1 cellular context compared by ENCODE assay signal in the genomic region with DNA sequence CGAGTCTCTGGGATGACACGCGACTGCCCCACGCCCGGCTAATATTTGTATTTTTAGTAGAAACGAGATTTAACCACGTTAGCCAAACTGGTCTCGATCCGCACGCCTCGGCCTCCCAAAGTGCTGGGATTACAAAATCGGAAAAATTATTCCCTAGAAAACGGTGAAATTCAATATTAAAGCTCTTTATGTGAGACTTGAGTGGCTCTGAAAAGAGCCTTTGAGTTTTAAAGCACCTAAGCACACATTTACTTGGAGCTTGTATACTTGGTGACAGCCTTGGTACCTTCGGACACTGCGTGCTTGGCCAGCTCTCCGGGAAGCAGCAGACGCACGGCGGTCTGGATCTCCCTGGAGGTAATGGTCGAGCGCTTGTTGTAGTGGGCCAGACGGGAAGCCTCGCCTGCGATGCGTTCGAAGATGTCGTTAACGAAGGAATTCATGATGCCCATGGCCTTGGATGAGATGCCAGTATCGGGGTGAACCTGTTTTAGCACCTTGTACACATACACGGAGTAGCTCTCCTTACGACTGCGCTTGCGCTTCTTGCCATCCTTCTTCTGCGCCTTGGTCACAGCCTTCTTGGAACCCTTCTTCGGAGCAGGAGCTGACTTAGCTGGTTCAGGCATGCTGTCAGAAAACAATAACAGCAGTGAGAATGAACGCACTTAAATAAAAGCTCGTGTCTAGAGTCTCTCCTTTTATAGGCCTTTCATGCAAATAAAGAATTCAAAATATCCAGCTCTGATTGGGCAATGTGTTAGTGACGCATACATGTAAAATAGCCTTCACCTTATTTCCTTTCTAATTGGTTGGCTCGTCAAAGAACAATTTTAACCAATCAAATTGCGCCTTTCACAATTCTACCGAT.
TF ChIP-seq lines count a peak whose summit lies in the region.

No MANE protein-coding gene starts in this region.

TF ChIP-seq in IMR-90, 13 proteins besides CTCF, POLR2A, EP300 and RAD21:
- TF ChIP-seq, protein P1, sequence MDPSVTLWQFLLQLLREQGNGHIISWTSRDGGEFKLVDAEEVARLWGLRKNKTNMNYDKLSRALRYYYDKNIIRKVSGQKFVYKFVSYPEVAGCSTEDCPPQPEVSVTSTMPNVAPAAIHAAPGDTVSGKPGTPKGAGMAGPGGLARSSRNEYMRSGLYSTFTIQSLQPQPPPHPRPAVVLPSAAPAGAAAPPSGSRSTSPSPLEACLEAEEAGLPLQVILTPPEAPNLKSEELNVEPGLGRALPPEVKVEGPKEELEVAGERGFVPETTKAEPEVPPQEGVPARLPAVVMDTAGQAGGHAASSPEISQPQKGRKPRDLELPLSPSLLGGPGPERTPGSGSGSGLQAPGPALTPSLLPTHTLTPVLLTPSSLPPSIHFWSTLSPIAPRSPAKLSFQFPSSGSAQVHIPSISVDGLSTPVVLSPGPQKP (IDR thresholded peaks at IDR 0.05; ENCODE audit: borderline replicate concordance, low read depth, low read length) = no peak
- no peak for TF ChIP-seq NFE2L2 (IDR thresholded peaks at IDR 0.05; ENCODE audit: low read depth, low read length)
- no peak; the same call in 1 of the 2 replicates for TF ChIP-seq CHD1 (IDR thresholded peaks at IDR 0.05; ENCODE audit: low read depth, low read length)
- peak; percentile 79 for TF ChIP-seq RCOR1 (IDR thresholded peaks at IDR 0.05; ENCODE audit: insufficient replicate concordance, low read length)
- TF ChIP-seq MAZ (IDR thresholded peaks at IDR 0.05; ENCODE audit: borderline replicate concordance, low read depth, low read length) = 0 out of 2 replicates have a peak, but pooled peaks have one; percentile 7
- peak; percentile 40; the same call in 1 of the 2 replicates for TF ChIP-seq MAFK (IDR thresholded peaks at IDR 0.05; ENCODE audit: low read depth, low read length)
- TF ChIP-seq CEBPB (IDR thresholded peaks at IDR 0.05; ENCODE audit: low read depth, low read length) = peak; percentile 91
- 0 out of 2 replicates have a peak, but pooled peaks have one; percentile 13 for TF ChIP-seq SMC3 (IDR thresholded peaks at IDR 0.05; ENCODE audit: low read depth, low read length)
- no peak; the same call in 1 of the 2 replicates for TF ChIP-seq USF2 (IDR thresholded peaks at IDR 0.05; ENCODE audit: low read depth, low read length)
- no peak for TF ChIP-seq BHLHE40 (IDR thresholded peaks at IDR 0.05; ENCODE audit: low read depth, low read length)
- no peak for TF ChIP-seq RFX5 (IDR thresholded peaks at IDR 0.05; ENCODE audit: low read depth, low read length)
- TF ChIP-seq FOS (IDR thresholded peaks at IDR 0.05; ENCODE audit: low read depth, low read length) = peak; percentile 31; the same call in 1 of the 2 replicates
- TF ChIP-seq MXI1 (IDR thresholded peaks at IDR 0.05; ENCODE audit: borderline replicate concordance, low read depth, low read length) = peak; percentile 58; the same call in 1 of the 2 replicates
